1 cellular context compared by ENCODE assay signal in genomic region chr7:101126651-101127459, GRCh38.
A peak's percentile ranks its signal among the peaks of the same experiment; 100 is the strongest.
TF ChIP-seq lines count a peak whose summit lies in the region.

Gene SERPINE1 (plus strand): TSS chr7:101127104. CDS start chr7:101128394, 1,290 bp downstream.

TF ChIP-seq in HepG2, 621 proteins besides CTCF, POLR2A, EP300 and RAD21 (continued from another document and continues in another):
- TF ChIP-seq ZBTB49 (CRISPR knock-in tag; IDR thresholded peaks at IDR 0.05; ENCODE audit: borderline replicate concordance) (no peak), CENPT (CRISPR knock-in tag; IDR thresholded peaks at IDR 0.05; ENCODE audit: low read depth) (no peak), ZNF7 (CRISPR knock-in tag; IDR thresholded peaks at IDR 0.05) (0 out of 2 replicates have a peak, but pooled peaks have one; percentile 27), ELF4 (CRISPR knock-in tag; IDR thresholded peaks at IDR 0.05; ENCODE audit: borderline replicate concordance) (no peak; the same call in 1 of the 2 replicates), SKI (IDR thresholded peaks at IDR 0.05; ENCODE audit: partially characterized antibody) (peak; percentile 96), NFKBIZ (CRISPR knock-in tag; IDR thresholded peaks at IDR 0.05) (no peak), ZNF207 (IDR thresholded peaks at IDR 0.05; ENCODE audit: borderline replicate concordance) (no peak), ZFAT (CRISPR knock-in tag; conservative IDR thresholded peaks at IDR 0.05) (no peak), ZZZ3 (CRISPR knock-in tag; IDR thresholded peaks at IDR 0.05; ENCODE audit: borderline replicate concordance) (peak; percentile 52; the same call in 1 of the 2 replicates), TRAFD1 (CRISPR knock-in tag; IDR thresholded peaks at IDR 0.05; ENCODE audit: borderline replicate concordance) (peak; percentile 41; the same call in 1 of the 2 replicates), ZNF597 (CRISPR knock-in tag; IDR thresholded peaks at IDR 0.05) (no peak), ZNF282 (IDR thresholded peaks at IDR 0.05; ENCODE audit: partially characterized antibody) (no peak), BRCA1 (CRISPR knock-in tag; IDR thresholded peaks at IDR 0.05) (peak; percentile 73; the same call in 1 of the 2 replicates), HMGXB3 (CRISPR knock-in tag; IDR thresholded peaks at IDR 0.05; ENCODE audit: borderline replicate concordance) (no peak), YEATS2 (CRISPR knock-in tag; IDR thresholded peaks at IDR 0.05; ENCODE audit: borderline replicate concordance) (no peak; the same call in 1 of the 2 replicates), ZNF275 (CRISPR knock-in tag; IDR thresholded peaks at IDR 0.05; ENCODE audit: borderline replicate concordance) (peak; percentile 3; the same call in 1 of the 2 replicates), BRD4 (CRISPR knock-in tag; IDR thresholded peaks at IDR 0.05) (0 out of 2 replicates have a peak, but pooled peaks have one; percentile 44), CCDC6 (CRISPR knock-in tag; IDR thresholded peaks at IDR 0.05) (no peak; the same call in 1 of the 2 replicates), HMGXB4 (CRISPR knock-in tag; IDR thresholded peaks at IDR 0.05; ENCODE audit: borderline replicate concordance in 1 of 2, low read depth in 1 of 2) (peak in 1 of 2 experiments; percentile 48; a peak in 2 of 4 replicates), RELA (CRISPR knock-in tag; IDR thresholded peaks at IDR 0.05) (no peak)
- TF ChIP-seq, protein P1, sequence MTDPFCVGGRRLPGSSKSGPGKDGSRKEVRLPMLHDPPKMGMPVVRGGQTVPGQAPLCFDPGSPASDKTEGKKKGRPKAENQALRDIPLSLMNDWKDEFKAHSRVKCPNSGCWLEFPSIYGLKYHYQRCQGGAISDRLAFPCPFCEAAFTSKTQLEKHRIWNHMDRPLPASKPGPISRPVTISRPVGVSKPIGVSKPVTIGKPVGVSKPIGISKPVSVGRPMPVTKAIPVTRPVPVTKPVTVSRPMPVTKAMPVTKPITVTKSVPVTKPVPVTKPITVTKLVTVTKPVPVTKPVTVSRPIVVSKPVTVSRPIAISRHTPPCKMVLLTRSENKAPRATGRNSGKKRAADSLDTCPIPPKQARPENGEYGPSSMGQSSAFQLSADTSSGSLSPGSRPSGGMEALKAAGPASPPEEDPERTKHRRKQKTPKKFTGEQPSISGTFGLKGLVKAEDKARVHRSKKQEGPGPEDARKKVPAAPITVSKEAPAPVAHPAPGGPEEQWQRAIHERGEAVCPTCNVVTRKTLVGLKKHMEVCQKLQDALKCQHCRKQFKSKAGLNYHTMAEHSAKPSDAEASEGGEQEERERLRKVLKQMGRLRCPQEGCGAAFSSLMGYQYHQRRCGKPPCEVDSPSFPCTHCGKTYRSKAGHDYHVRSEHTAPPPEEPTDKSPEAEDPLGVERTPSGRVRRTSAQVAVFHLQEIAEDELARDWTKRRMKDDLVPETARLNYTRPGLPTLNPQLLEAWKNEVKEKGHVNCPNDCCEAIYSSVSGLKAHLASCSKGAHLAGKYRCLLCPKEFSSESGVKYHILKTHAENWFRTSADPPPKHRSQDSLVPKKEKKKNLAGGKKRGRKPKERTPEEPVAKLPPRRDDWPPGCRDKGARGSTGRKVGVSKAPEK (CRISPR knock-in tag; IDR thresholded peaks at IDR 0.05; ENCODE audit: borderline replicate concordance): no peak
- TF ChIP-seq, protein P2, sequence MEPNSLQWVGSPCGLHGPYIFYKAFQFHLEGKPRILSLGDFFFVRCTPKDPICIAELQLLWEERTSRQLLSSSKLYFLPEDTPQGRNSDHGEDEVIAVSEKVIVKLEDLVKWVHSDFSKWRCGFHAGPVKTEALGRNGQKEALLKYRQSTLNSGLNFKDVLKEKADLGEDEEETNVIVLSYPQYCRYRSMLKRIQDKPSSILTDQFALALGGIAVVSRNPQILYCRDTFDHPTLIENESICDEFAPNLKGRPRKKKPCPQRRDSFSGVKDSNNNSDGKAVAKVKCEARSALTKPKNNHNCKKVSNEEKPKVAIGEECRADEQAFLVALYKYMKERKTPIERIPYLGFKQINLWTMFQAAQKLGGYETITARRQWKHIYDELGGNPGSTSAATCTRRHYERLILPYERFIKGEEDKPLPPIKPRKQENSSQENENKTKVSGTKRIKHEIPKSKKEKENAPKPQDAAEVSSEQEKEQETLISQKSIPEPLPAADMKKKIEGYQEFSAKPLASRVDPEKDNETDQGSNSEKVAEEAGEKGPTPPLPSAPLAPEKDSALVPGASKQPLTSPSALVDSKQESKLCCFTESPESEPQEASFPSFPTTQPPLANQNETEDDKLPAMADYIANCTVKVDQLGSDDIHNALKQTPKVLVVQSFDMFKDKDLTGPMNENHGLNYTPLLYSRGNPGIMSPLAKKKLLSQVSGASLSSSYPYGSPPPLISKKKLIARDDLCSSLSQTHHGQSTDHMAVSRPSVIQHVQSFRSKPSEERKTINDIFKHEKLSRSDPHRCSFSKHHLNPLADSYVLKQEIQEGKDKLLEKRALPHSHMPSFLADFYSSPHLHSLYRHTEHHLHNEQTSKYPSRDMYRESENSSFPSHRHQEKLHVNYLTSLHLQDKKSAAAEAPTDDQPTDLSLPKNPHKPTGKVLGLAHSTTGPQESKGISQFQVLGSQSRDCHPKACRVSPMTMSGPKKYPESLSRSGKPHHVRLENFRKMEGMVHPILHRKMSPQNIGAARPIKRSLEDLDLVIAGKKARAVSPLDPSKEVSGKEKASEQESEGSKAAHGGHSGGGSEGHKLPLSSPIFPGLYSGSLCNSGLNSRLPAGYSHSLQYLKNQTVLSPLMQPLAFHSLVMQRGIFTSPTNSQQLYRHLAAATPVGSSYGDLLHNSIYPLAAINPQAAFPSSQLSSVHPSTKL (CRISPR knock-in tag; IDR thresholded peaks at IDR 0.05): peak; percentile 77
- TF ChIP-seq, protein P3, sequence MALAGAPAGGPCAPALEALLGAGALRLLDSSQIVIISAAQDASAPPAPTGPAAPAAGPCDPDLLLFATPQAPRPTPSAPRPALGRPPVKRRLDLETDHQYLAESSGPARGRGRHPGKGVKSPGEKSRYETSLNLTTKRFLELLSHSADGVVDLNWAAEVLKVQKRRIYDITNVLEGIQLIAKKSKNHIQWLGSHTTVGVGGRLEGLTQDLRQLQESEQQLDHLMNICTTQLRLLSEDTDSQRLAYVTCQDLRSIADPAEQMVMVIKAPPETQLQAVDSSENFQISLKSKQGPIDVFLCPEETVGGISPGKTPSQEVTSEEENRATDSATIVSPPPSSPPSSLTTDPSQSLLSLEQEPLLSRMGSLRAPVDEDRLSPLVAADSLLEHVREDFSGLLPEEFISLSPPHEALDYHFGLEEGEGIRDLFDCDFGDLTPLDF (CRISPR knock-in tag; IDR thresholded peaks at IDR 0.05): no peak
- TF ChIP-seq, protein P4, sequence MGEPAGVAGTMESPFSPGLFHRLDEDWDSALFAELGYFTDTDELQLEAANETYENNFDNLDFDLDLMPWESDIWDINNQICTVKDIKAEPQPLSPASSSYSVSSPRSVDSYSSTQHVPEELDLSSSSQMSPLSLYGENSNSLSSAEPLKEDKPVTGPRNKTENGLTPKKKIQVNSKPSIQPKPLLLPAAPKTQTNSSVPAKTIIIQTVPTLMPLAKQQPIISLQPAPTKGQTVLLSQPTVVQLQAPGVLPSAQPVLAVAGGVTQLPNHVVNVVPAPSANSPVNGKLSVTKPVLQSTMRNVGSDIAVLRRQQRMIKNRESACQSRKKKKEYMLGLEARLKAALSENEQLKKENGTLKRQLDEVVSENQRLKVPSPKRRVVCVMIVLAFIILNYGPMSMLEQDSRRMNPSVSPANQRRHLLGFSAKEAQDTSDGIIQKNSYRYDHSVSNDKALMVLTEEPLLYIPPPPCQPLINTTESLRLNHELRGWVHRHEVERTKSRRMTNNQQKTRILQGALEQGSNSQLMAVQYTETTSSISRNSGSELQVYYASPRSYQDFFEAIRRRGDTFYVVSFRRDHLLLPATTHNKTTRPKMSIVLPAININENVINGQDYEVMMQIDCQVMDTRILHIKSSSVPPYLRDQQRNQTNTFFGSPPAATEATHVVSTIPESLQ (CRISPR knock-in tag; conservative IDR thresholded peaks at IDR 0.05): no peak
